1 cellular context compared by ENCODE assay signal in the genomic region with DNA sequence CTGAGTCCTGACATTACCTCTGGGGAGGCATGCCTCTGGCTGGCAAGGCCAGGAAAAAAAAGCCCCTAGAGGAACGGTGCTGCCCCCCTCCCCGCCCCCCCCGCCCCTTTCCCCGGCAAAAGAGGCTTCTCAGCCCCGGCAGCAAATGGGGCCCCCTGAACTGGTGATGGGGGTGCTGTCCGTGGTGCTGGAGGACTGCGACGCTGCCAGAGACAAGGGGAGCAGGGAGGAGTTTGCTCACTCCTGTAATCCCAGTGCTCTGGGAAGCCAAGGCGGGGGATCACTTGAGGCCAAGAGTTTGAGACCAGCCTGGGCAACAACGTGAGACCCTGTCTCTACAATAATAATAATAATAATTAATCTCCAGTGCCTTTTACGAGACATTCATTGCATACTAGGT.
TF ChIP-seq lines count a peak whose summit lies in the region.

No MANE protein-coding gene starts in this region.

TF ChIP-seq in HepG2, 621 proteins besides CTCF, POLR2A, EP300 and RAD21 (continued from another document and continues in another):
- TF ChIP-seq, protein P1, sequence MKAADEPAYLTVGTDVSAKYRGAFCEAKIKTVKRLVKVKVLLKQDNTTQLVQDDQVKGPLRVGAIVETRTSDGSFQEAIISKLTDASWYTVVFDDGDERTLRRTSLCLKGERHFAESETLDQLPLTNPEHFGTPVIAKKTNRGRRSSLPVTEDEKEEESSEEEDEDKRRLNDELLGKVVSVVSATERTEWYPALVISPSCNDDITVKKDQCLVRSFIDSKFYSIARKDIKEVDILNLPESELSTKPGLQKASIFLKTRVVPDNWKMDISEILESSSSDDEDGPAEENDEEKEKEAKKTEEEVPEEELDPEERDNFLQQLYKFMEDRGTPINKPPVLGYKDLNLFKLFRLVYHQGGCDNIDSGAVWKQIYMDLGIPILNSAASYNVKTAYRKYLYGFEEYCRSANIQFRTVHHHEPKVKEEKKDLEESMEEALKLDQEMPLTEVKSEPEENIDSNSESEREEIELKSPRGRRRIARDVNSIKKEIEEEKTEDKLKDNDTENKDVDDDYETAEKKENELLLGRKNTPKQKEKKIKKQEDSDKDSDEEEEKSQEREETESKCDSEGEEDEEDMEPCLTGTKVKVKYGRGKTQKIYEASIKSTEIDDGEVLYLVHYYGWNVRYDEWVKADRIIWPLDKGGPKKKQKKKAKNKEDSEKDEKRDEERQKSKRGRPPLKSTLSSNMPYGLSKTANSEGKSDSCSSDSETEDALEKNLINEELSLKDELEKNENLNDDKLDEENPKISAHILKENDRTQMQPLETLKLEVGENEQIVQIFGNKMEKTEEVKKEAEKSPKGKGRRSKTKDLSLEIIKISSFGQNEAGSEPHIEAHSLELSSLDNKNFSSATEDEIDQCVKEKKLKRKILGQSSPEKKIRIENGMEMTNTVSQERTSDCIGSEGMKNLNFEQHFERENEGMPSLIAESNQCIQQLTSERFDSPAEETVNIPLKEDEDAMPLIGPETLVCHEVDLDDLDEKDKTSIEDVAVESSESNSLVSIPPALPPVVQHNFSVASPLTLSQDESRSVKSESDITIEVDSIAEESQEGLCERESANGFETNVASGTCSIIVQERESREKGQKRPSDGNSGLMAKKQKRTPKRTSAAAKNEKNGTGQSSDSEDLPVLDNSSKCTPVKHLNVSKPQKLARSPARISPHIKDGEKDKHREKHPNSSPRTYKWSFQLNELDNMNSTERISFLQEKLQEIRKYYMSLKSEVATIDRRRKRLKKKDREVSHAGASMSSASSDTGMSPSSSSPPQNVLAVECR (CRISPR knock-in tag; IDR thresholded peaks at IDR 0.05; ENCODE audit: borderline replicate concordance) = no peak
- TF ChIP-seq KDM6A (CRISPR knock-in tag; IDR thresholded peaks at IDR 0.05; ENCODE audit: low read depth) = no peak
- TF ChIP-seq MATR3 (CRISPR knock-in tag; IDR thresholded peaks at IDR 0.05) = no peak
- no peak; the same call in 1 of the 2 replicates for TF ChIP-seq DNMT3B (CRISPR knock-in tag; conservative IDR thresholded peaks at IDR 0.05)
- TF ChIP-seq ZNF513 (CRISPR knock-in tag; conservative IDR thresholded peaks at IDR 0.05) = no peak
- TF ChIP-seq JUN (CRISPR knock-in tag; IDR thresholded peaks at IDR 0.05) = no peak
- no peak for TF ChIP-seq GPN1 (CRISPR knock-in tag; IDR thresholded peaks at IDR 0.05; ENCODE audit: borderline replicate concordance)
- TF ChIP-seq HINFP (CRISPR knock-in tag; IDR thresholded peaks at IDR 0.05; ENCODE audit: low read depth) = no peak
- peak; percentile 89 for TF ChIP-seq ZSCAN9 (CRISPR knock-in tag; IDR thresholded peaks at IDR 0.05; ENCODE audit: borderline replicate concordance)
- TF ChIP-seq HDAC2 (CRISPR knock-in tag; IDR thresholded peaks at IDR 0.05) = peak; percentile 41; the same call in 1 of the 2 replicates
- no peak for TF ChIP-seq ZFP1 (CRISPR knock-in tag; IDR thresholded peaks at IDR 0.05)
- TF ChIP-seq PAWR (CRISPR knock-in tag; IDR thresholded peaks at IDR 0.05; ENCODE audit: borderline replicate concordance) = no peak
- peak; percentile 50; the same call in 1 of the 2 replicates for TF ChIP-seq SIX4 (CRISPR knock-in tag; IDR thresholded peaks at IDR 0.05)
- no peak for TF ChIP-seq ZNF292 (CRISPR knock-in tag; IDR thresholded peaks at IDR 0.05; ENCODE audit: borderline replicate concordance, low read depth)
- TF ChIP-seq, protein P2, sequence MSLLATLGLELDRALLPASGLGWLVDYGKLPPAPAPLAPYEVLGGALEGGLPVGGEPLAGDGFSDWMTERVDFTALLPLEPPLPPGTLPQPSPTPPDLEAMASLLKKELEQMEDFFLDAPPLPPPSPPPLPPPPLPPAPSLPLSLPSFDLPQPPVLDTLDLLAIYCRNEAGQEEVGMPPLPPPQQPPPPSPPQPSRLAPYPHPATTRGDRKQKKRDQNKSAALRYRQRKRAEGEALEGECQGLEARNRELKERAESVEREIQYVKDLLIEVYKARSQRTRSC (CRISPR knock-in tag; IDR thresholded peaks at IDR 0.05; ENCODE audit: low read depth) = no peak
- TF ChIP-seq ZNF350 (CRISPR knock-in tag; IDR thresholded peaks at IDR 0.05; ENCODE audit: borderline replicate concordance, low read depth) = no peak
- TF ChIP-seq IRF2 (CRISPR knock-in tag; IDR thresholded peaks at IDR 0.05) = 0 out of 2 replicates have a peak, but pooled peaks have one; percentile 37
- TF ChIP-seq, protein P3, sequence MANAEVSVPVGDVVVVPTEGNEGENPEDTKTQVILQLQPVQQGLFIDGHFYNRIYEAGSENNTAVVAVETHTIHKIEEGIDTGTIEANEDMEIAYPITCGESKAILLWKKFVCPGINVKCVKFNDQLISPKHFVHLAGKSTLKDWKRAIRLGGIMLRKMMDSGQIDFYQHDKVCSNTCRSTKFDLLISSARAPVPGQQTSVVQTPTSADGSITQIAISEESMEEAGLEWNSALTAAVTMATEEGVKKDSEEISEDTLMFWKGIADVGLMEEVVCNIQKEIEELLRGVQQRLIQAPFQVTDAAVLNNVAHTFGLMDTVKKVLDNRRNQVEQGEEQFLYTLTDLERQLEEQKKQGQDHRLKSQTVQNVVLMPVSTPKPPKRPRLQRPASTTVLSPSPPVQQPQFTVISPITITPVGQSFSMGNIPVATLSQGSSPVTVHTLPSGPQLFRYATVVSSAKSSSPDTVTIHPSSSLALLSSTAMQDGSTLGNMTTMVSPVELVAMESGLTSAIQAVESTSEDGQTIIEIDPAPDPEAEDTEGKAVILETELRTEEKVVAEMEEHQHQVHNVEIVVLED (CRISPR knock-in tag; IDR thresholded peaks at IDR 0.05; ENCODE audit: borderline replicate concordance) = no peak
- TF ChIP-seq ZNF512 (CRISPR knock-in tag; IDR thresholded peaks at IDR 0.05) = no peak
- TF ChIP-seq, protein P4, sequence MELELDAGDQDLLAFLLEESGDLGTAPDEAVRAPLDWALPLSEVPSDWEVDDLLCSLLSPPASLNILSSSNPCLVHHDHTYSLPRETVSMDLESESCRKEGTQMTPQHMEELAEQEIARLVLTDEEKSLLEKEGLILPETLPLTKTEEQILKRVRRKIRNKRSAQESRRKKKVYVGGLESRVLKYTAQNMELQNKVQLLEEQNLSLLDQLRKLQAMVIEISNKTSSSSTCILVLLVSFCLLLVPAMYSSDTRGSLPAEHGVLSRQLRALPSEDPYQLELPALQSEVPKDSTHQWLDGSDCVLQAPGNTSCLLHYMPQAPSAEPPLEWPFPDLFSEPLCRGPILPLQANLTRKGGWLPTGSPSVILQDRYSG (CRISPR knock-in tag; IDR thresholded peaks at IDR 0.05) = 0 out of 2 replicates have a peak, but pooled peaks have one; percentile 72
- TF ChIP-seq ARID3A (IDR thresholded peaks at IDR 0.05; ENCODE audit: low read depth, low read length) = no peak
- peak; percentile 44; the same call in 1 of the 2 replicates for TF ChIP-seq RARA (CRISPR knock-in tag; IDR thresholded peaks at IDR 0.05)
- no peak for TF ChIP-seq BRCA1 (CRISPR knock-in tag; IDR thresholded peaks at IDR 0.05)
- TF ChIP-seq, protein P5, sequence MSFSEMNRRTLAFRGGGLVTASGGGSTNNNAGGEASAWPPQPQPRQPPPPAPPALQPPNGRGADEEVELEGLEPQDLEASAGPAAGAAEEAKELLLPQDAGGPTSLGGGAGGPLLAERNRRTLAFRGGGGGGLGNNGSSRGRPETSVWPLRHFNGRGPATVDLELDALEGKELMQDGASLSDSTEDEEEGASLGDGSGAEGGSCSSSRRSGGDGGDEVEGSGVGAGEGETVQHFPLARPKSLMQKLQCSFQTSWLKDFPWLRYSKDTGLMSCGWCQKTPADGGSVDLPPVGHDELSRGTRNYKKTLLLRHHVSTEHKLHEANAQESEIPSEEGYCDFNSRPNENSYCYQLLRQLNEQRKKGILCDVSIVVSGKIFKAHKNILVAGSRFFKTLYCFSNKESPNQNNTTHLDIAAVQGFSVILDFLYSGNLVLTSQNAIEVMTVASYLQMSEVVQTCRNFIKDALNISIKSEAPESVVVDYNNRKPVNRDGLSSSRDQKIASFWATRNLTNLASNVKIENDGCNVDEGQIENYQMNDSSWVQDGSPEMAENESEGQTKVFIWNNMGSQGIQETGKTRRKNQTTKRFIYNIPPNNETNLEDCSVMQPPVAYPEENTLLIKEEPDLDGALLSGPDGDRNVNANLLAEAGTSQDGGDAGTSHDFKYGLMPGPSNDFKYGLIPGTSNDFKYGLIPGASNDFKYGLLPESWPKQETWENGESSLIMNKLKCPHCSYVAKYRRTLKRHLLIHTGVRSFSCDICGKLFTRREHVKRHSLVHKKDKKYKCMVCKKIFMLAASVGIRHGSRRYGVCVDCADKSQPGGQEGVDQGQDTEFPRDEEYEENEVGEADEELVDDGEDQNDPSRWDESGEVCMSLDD (CRISPR knock-in tag; IDR thresholded peaks at IDR 0.05; ENCODE audit: borderline replicate concordance) = no peak
- TF ChIP-seq HNRNPLL (IDR thresholded peaks at IDR 0.05; ENCODE audit: low read depth, low read length, poor library complexity, severe bottlenecking) = no peak
- no peak for TF ChIP-seq SRSF1 (optimal IDR thresholded peaks at IDR 0.05; ENCODE audit: low read depth, low read length)
- no peak for TF ChIP-seq JARID2 (CRISPR knock-in tag; IDR thresholded peaks at IDR 0.05; ENCODE audit: insufficient replicate concordance)
- TF ChIP-seq SRY (CRISPR knock-in tag; IDR thresholded peaks at IDR 0.05) = no peak
- TF ChIP-seq ZXDC (CRISPR knock-in tag; IDR thresholded peaks at IDR 0.05) = no peak
- TF ChIP-seq RELA (CRISPR knock-in tag; IDR thresholded peaks at IDR 0.05) = no peak
- TF ChIP-seq, protein P6, sequence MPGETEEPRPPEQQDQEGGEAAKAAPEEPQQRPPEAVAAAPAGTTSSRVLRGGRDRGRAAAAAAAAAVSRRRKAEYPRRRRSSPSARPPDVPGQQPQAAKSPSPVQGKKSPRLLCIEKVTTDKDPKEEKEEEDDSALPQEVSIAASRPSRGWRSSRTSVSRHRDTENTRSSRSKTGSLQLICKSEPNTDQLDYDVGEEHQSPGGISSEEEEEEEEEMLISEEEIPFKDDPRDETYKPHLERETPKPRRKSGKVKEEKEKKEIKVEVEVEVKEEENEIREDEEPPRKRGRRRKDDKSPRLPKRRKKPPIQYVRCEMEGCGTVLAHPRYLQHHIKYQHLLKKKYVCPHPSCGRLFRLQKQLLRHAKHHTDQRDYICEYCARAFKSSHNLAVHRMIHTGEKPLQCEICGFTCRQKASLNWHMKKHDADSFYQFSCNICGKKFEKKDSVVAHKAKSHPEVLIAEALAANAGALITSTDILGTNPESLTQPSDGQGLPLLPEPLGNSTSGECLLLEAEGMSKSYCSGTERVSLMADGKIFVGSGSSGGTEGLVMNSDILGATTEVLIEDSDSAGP (CRISPR knock-in tag; IDR thresholded peaks at IDR 0.05; ENCODE audit: borderline replicate concordance) = no peak
